Comparison of ENCODE assay signal across 20 cellular contexts in the genomic region with DNA sequence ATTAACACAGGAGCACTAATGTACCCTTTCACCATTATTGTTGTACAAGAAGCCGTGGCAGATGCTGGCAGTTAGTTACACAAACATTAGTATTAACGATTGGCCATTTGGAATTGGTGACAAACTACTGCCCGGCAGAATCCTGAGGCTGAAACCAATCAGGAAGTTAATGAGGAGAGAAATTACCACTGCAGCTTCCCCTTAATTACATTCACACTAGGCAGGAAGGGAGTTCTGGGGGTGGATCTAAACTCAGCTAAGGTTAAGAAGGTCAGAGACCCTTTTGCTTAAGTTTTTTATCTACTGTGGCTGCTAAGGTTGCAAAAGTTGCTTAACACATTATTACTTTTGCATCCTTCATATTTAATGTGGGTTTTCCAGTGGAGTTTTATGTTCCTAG. TPM values are rescaled to one million over a fixed set of nuclear protein-coding genes. Genes with fewer than 3 reads are reported as not detected.
"Had no signal": no experiment of that assay in that cellular context is flagged by ENCODE, and none has a peak within 500 bp of the region (broad histone marks: within the 10 kb centered on the region; RNA-seq: fewer than 3 reads in every experiment).

No MANE protein-coding gene starts in this region.

- H3K4me3 ChIP-seq: body of pancreas, colonic mucosa, left ventricle myocardium inferior had no signal

- DNase-seq: activated CD4-positive, alpha-beta T cell treated with anti-CD3 and anti-CD28 coated beads for 4 hours; activated CD8-positive, alpha-beta T cell treated with anti-CD3 and anti-CD28 coated beads for 36 hours; activated gamma-delta T cell; activated naive CD8-positive, alpha-beta T cell treated with anti-CD3 and anti-CD28 coated beads for 36 hours; activated T-cell treated with anti-CD3 and anti-CD28 coated beads, Interleukin-2, amount 50 U/mL, for 72 hours; amygdala; body of pancreas; central memory CD4-positive, alpha-beta T cell; colonic mucosa; hippocampal formation; kidney; left ventricle myocardium inferior; naive thymus-derived CD8-positive, alpha-beta T cell; nucleus accumbens; stimulated activated CD4-positive, alpha-beta T cell treated with anti-CD3 and anti-CD28 coated beads, Interleukin-2, amount 100 ng/mL, for 48 hours had no signal

- H3K27ac ChIP-seq: body of pancreas, colonic mucosa, left ventricle myocardium inferior had no signal

- H3K27ac Mint-ChIP-seq: activated CD8-positive, alpha-beta T cell treated with anti-CD3 and anti-CD28 coated beads for 36 hours; activated naive CD8-positive, alpha-beta T cell treated with anti-CD3 and anti-CD28 coated beads for 36 hours; activated T-cell treated with anti-CD3 and anti-CD28 coated beads, Interleukin-2, amount 50 U/mL, for 72 hours; naive thymus-derived CD8-positive, alpha-beta T cell; stimulated activated memory B cell treated with anti-CD40 and anti-IgM and Interleukin-4, amounts not matched to agents 10 μg/mL and 1 μg/mL and 100 μg/mL, for 72 hours had no signal

- H3K9me3 Mint-ChIP-seq: activated CD8-positive, alpha-beta T cell treated with anti-CD3 and anti-CD28 coated beads for 36 hours; activated naive CD8-positive, alpha-beta T cell treated with anti-CD3 and anti-CD28 coated beads for 36 hours; activated T-cell treated with anti-CD3 and anti-CD28 coated beads, Interleukin-2, amount 50 U/mL, for 72 hours had no signal

- H3K9me3 ChIP-seq: body of pancreas, colonic mucosa, left ventricle myocardium inferior had no signal

- H3K36me3 Mint-ChIP-seq: stimulated activated memory B cell treated with anti-CD40 and anti-IgM and Interleukin-4, amounts not matched to agents 10 μg/mL and 1 μg/mL and 100 μg/mL, for 72 hours had no signal

- H3K36me3 ChIP-seq: colonic mucosa, left ventricle myocardium inferior had no signal

- H3K4me3 Mint-ChIP-seq: activated CD8-positive, alpha-beta T cell treated with anti-CD3 and anti-CD28 coated beads for 36 hours; activated naive CD8-positive, alpha-beta T cell treated with anti-CD3 and anti-CD28 coated beads for 36 hours; naive thymus-derived CD8-positive, alpha-beta T cell; stimulated activated memory B cell treated with anti-CD40 and anti-IgM and Interleukin-4, amounts not matched to agents 10 μg/mL and 1 μg/mL and 100 μg/mL, for 72 hours had no signal

RNA-seq across cellular contexts. Expression of a gene that starts 9.5 kb away (rescaled TPM):
- total RNA-seq: activated CD8-positive, alpha-beta T cell treated with anti-CD3 and anti-CD28 coated beads for 36 hours; activated naive CD8-positive, alpha-beta T cell treated with anti-CD3 and anti-CD28 coated beads for 36 hours; activated T-cell treated with anti-CD3 and anti-CD28 coated beads, Interleukin-2, amount 50 U/mL, for 72 hours; body of pancreas; colonic mucosa; esophagus mucosa; fibroblast of villous mesenchyme; kidney; left ventricle myocardium inferior; mucosa of gallbladder; naive thymus-derived CD8-positive, alpha-beta T cell; posterior vena cava had no signal
